9 cellular contexts compared by ENCODE assay signal in genomic region chr11:108647701-108648527, GRCh38. TPM values are rescaled to one million over a fixed set of nuclear protein-coding genes. Genes with fewer than 3 reads are reported as not detected.
A peak's percentile ranks its signal among the peaks of the same experiment; 100 is the strongest.
DNase-seq lines count a peak whose midpoint lies in the region; ATAC-seq, FAIRE-seq and TF ChIP-seq lines count a peak whose summit lies in the region.
"Had no signal": no experiment of that assay in that cellular context is flagged by ENCODE, and none has a peak within 500 bp of the region (broad histone marks: within the 10 kb centered on the region; RNA-seq: fewer than 3 reads in every experiment).

No MANE protein-coding gene starts in this region.

- no peak overlapping the region for H3K9ac ChIP-seq in GM23248

- H3K27ac ChIP-seq in DOHH2 (ENCODE audit: low read depth, low read length) (no peak overlapping the region), GM23248 (peak overlapping the region; percentile 6; the same call in 1 of the 2 replicates)

- H4K20me1 ChIP-seq in DOHH2 (ENCODE audit: control insufficient read depth, insufficient read depth, low read depth, low read length) (no peaks in the 10 kb centered on the region), GM23248 (ENCODE audit: insufficient read depth) (no peaks in the 10 kb centered on the region)

- in situ Hi-C loops in GM23248 (cut with MboI) (loop anchor here (25.0 kb wide), 1 partner anchor 311 kb away; no protein-coding TSS in a partner anchor), SK-MEL-5 (cut with HindIII; ENCODE audit: low pct_unique_long_range_greater_than_20kb, low sequenced_read_pairs) (no loop called here)

- no peak overlapping the region for H3K4me3 ChIP-seq in DOHH2 (ENCODE audit: low read length)
- H3K4me3 ChIP-seq in GM23248, result no peak overlapping the region
- no peak overlapping the region for H3K4me3 ChIP-seq in MG63

- no peak for FAIRE-seq in urothelium cell line (lab: Jason Lieb, UNC)
- FAIRE-seq: endometrium had no signal

- no peaks in the 10 kb centered on the region for H3K4me1 ChIP-seq in DOHH2 (ENCODE audit: control insufficient read depth, low read length)
- peaks cover 9% of the 10 kb centered on the region; the same call in 1 of the 2 replicates for H3K4me1 ChIP-seq in GM23248 (ENCODE audit: insufficient read depth)

- H3K9me3 ChIP-seq in DOHH2 (ENCODE audit: control insufficient read depth, insufficient read depth, low read length) (peaks cover 2% of the 10 kb centered on the region; the same call in 1 of the 2 replicates), GM23248 (ENCODE audit: low read depth) (peaks cover 1% of the 10 kb centered on the region), MG63 (no peaks in the 10 kb centered on the region)

- peak; percentile 82 for TF ChIP-seq CTCF in DOHH2 (IDR thresholded peaks at IDR 0.05; ENCODE audit: low read depth, low read length, poor library complexity, severe bottlenecking)

- 15 to 21% methylated on average over 9 of the region's 9 CpGs for WGBS in GM23248 (ENCODE audit: low coverage in 1 of 2, low lambda C conversion rate in 2 of 2, missing lambda C conversion rate in 2 of 2), 2 experiments

- no peak overlapping the region for H3K4me2 ChIP-seq in DOHH2 (ENCODE audit: low read length)
- no peak overlapping the region for H3K4me2 ChIP-seq in GM23248 (ENCODE audit: unreplicated experiment)

- ATAC-seq in Right ventricle myocardium inferior, result peak; percentile 94

- H3K9me2 ChIP-seq in DOHH2 (replicated peaks; ENCODE audit: control insufficient read depth, low read length), result no peaks in the 10 kb centered on the region
- H3K9me2 ChIP-seq in GM23248 (ENCODE audit: insufficient read depth), result no peaks in the 10 kb centered on the region

- H3F3A ChIP-seq in DOHH2 (ENCODE audit: control insufficient read depth, insufficient read depth) (no peaks in the 10 kb centered on the region), GM23248 (ENCODE audit: insufficient read depth) (no peaks in the 10 kb centered on the region)

- no peaks in the 10 kb centered on the region for H3K79me2 ChIP-seq in DOHH2 (ENCODE audit: control insufficient read depth, low read length)
- H3K79me2 ChIP-seq in GM23248 (ENCODE audit: insufficient read depth), result no peaks in the 10 kb centered on the region

- intact Hi-C loops in Right ventricle myocardium inferior (cut with DNase I) (loop anchor here (2.0 to 10.0 kb wide), 5 partner anchors 56 to 531 kb away; partner anchors contain the start of genes C11orf65, EXPH5 and POGLUT3), posterior cingulate gyrus (cut with DNase I) (loop anchor here (5.0 kb wide), 2 partner anchors 426 to 531 kb away; partner anchors contain the start of genes ATM and NPAT)

- H3K36me3 ChIP-seq in DOHH2 (ENCODE audit: control insufficient read depth, low read length) (no peaks in the 10 kb centered on the region), GM23248 (ENCODE audit: low read depth) (no peaks in the 10 kb centered on the region), MG63 (no peaks in the 10 kb centered on the region)

- H3K27me3 ChIP-seq in DOHH2 (ENCODE audit: control insufficient read depth, low read length) (peaks cover 6% of the 10 kb centered on the region; the same call in 1 of the 2 replicates), GM23248 (replicated peaks; ENCODE audit: insufficient read depth) (no peaks in the 10 kb centered on the region), MG63 (no peaks in the 10 kb centered on the region)

- H2AFZ ChIP-seq in GM23248, result peak overlapping the region; percentile 36

- peak; percentile 86 for DNase-seq in GM23248
- peak; percentile 76 for DNase-seq in MG63
- DNase-seq in SK-MEL-5 (ENCODE audit: low read depth, low spot score), result peak; percentile 95
- DNase-seq in activated naive CD4-positive, alpha-beta T cell treated with anti-CD3 and anti-CD28 coated beads, Interleukin-2, amount 50 U/mL, for 16 hours, result peak; percentile 71
- DNase-seq in Right ventricle myocardium inferior (ENCODE audit: missing footprints), result peak; percentile 80
- DNase-seq in posterior cingulate gyrus, result peak in 8 of 10 donors; percentile 20 to 90 (median 58)
- peak; percentile 67 for DNase-seq in urothelium cell line (ENCODE audit: low spot score)

RNA-seq across cellular contexts. Expression of gene DDX10, which starts 17.0 kb away (rescaled TPM):
- 11.5 and 31.2 TPM in 2 replicates for total RNA-seq in GM23248 (2014; rRNA removed; shearing (Covaris generic))
- 23.6 and 24.0 TPM in 2 replicates for polyA plus RNA-seq in GM23248 (2016; fragmentation: Nextera tagmentation; extraction: Ambion mirVana)
- total RNA-seq in MG63 (2014; rRNA removed; shearing (Covaris generic); ENCODE audit: low replicate concordance), result 12.8 and 18.9 TPM in 2 replicates
- 23.3 and 26.8 TPM in 2 replicates for total RNA-seq in SK-MEL-5 (2014; rRNA removed; shearing (Covaris generic))
- polyA plus RNA-seq in SK-MEL-5 (2015; cell fraction: cytosol; rRNA removed), result 18.8 and 19.9 TPM in 2 replicates
- polyA plus RNA-seq in SK-MEL-5 (2015; cell fraction: nucleus; rRNA removed), result 8.4 and 42.7 TPM in 2 replicates
- 12.2 TPM for total RNA-seq in Right ventricle myocardium inferior

RNA-seq across cellular contexts. Expression of gene EXPH5, which starts 54.3 kb away (rescaled TPM):
- total RNA-seq in GM23248 (2014; rRNA removed; shearing (Covaris generic)), result 0.13 TPM in 1 of 2 replicates, not detected in the other
- polyA plus RNA-seq in GM23248 (2016; fragmentation: Nextera tagmentation; extraction: Ambion mirVana), result 0.19 TPM in 1 of 2 replicates, not detected in the other
- total RNA-seq in MG63 (2014; rRNA removed; shearing (Covaris generic); ENCODE audit: low replicate concordance), result 2.0 TPM in 1 of 2 replicates, not detected in the other
- 0.27 and 0.71 TPM in 2 replicates for total RNA-seq in SK-MEL-5 (2014; rRNA removed; shearing (Covaris generic))
- 0.04 and 0.12 TPM in 2 replicates for polyA plus RNA-seq in SK-MEL-5 (2015; cell fraction: cytosol; rRNA removed)
- polyA plus RNA-seq in SK-MEL-5 (2015; cell fraction: nucleus; rRNA removed), result 0.05 and 0.88 TPM in 2 replicates
- 2.2 TPM for total RNA-seq in Right ventricle myocardium inferior
